Comparison of ENCODE assay signal across 1 cellular context in genomic region chr10:133520193-133520738, GRCh38.
A peak's percentile ranks its signal among the peaks of the same experiment; 100 is the strongest.
TF ChIP-seq lines count a peak whose summit lies in the region.

No MANE protein-coding gene starts in this region.

TF ChIP-seq in K562, 482 proteins besides CTCF, POLR2A, EP300 and RAD21 (continued from another document and continues in another):
- TF ChIP-seq, protein P1, sequence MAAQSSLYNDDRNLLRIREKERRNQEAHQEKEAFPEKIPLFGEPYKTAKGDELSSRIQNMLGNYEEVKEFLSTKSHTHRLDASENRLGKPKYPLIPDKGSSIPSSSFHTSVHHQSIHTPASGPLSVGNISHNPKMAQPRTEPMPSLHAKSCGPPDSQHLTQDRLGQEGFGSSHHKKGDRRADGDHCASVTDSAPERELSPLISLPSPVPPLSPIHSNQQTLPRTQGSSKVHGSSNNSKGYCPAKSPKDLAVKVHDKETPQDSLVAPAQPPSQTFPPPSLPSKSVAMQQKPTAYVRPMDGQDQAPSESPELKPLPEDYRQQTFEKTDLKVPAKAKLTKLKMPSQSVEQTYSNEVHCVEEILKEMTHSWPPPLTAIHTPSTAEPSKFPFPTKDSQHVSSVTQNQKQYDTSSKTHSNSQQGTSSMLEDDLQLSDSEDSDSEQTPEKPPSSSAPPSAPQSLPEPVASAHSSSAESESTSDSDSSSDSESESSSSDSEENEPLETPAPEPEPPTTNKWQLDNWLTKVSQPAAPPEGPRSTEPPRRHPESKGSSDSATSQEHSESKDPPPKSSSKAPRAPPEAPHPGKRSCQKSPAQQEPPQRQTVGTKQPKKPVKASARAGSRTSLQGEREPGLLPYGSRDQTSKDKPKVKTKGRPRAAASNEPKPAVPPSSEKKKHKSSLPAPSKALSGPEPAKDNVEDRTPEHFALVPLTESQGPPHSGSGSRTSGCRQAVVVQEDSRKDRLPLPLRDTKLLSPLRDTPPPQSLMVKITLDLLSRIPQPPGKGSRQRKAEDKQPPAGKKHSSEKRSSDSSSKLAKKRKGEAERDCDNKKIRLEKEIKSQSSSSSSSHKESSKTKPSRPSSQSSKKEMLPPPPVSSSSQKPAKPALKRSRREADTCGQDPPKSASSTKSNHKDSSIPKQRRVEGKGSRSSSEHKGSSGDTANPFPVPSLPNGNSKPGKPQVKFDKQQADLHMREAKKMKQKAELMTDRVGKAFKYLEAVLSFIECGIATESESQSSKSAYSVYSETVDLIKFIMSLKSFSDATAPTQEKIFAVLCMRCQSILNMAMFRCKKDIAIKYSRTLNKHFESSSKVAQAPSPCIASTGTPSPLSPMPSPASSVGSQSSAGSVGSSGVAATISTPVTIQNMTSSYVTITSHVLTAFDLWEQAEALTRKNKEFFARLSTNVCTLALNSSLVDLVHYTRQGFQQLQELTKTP (IDR thresholded peaks at IDR 0.05; ENCODE audit: low read depth in 1 of 2, partially characterized antibody in 2 of 2) = no peak
- no peak for TF ChIP-seq NR2C2 (CRISPR knock-in tag; IDR thresholded peaks at IDR 0.05)
- TF ChIP-seq NR2C2 (tag; IDR thresholded peaks at IDR 0.05) = peak; percentile 80
- TF ChIP-seq DIDO1 (tag; IDR thresholded peaks at IDR 0.05; ENCODE audit: low read depth) = no peak
- TF ChIP-seq POLR2B (IDR thresholded peaks at IDR 0.05; ENCODE audit: low read depth, partially characterized antibody) = no peak
- no peak for TF ChIP-seq PRPF4 (IDR thresholded peaks at IDR 0.05; ENCODE audit: insufficient read depth, low read depth, low read length, poor library complexity, severe bottlenecking)
- TF ChIP-seq RBM39 (optimal IDR thresholded peaks at IDR 0.05; ENCODE audit: low read depth, low read length) = no peak
- no peak for TF ChIP-seq FOXJ3 (CRISPR knock-in tag; IDR thresholded peaks at IDR 0.05)
- no peak for TF ChIP-seq ZNF780A (CRISPR knock-in tag; IDR thresholded peaks at IDR 0.05)
- no peak for TF ChIP-seq IRF9 (tag; IDR thresholded peaks at IDR 0.05)
- no peak for TF ChIP-seq ZNF431 (CRISPR knock-in tag; IDR thresholded peaks at IDR 0.05)
- no peak for TF ChIP-seq TSHZ1 (CRISPR knock-in tag; IDR thresholded peaks at IDR 0.05)
- TF ChIP-seq, protein P2, sequence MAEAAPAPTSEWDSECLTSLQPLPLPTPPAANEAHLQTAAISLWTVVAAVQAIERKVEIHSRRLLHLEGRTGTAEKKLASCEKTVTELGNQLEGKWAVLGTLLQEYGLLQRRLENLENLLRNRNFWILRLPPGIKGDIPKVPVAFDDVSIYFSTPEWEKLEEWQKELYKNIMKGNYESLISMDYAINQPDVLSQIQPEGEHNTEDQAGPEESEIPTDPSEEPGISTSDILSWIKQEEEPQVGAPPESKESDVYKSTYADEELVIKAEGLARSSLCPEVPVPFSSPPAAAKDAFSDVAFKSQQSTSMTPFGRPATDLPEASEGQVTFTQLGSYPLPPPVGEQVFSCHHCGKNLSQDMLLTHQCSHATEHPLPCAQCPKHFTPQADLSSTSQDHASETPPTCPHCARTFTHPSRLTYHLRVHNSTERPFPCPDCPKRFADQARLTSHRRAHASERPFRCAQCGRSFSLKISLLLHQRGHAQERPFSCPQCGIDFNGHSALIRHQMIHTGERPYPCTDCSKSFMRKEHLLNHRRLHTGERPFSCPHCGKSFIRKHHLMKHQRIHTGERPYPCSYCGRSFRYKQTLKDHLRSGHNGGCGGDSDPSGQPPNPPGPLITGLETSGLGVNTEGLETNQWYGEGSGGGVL (CRISPR knock-in tag; IDR thresholded peaks at IDR 0.05) = no peak
- no peak for TF ChIP-seq CGGBP1 (CRISPR knock-in tag; IDR thresholded peaks at IDR 0.05)
- no peak; the same call in 1 of the 2 replicates for TF ChIP-seq TCF7 (IDR thresholded peaks at IDR 0.05; ENCODE audit: borderline replicate concordance)
- TF ChIP-seq FOXM1 (IDR thresholded peaks at IDR 0.05; ENCODE audit: low read depth) = no peak
- TF ChIP-seq FOXM1 (CRISPR knock-in tag; IDR thresholded peaks at IDR 0.05; ENCODE audit: low read depth) = no peak
- no peak for TF ChIP-seq XRCC3 (IDR thresholded peaks at IDR 0.05)
- no peak for TF ChIP-seq SP2 (IDR thresholded peaks at IDR 0.05; ENCODE audit: extremely low read depth, low read depth, low read length, poor library complexity, severe bottlenecking)
- TF ChIP-seq, protein P3, sequence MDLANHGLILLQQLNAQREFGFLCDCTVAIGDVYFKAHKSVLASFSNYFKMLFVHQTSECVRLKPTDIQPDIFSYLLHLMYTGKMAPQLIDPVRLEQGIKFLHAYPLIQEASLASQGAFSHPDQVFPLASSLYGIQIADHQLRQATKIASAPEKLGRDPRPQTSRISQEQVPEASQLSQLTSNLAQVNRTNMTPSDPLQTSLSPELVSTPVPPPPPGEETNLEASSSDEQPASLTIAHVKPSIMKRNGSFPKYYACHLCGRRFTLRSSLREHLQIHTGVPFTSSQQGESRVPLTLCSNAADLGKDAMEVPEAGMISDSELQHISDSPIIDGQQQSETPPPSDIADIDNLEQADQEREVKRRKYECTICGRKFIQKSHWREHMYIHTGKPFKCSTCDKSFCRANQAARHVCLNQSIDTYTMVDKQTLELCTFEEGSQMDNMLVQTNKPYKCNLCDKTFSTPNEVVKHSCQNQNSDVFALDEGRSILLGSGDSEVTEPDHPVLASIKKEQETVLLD (IDR thresholded peaks at IDR 0.05) = no peak
- no peak for TF ChIP-seq NCOA2 (IDR thresholded peaks at IDR 0.05; ENCODE audit: partially characterized antibody in 2 of 2)
- peak; percentile 76; the same call in 1 of the 2 replicates for TF ChIP-seq XRCC5 (IDR thresholded peaks at IDR 0.05; ENCODE audit: low read depth, low read length)
- TF ChIP-seq U2AF1 (optimal IDR thresholded peaks at IDR 0.05; ENCODE audit: low read depth, low read length) = no peak
- peak; percentile 35 for TF ChIP-seq VEZF1 (CRISPR knock-in tag; IDR thresholded peaks at IDR 0.05)
- TF ChIP-seq BDP1 (IDR thresholded peaks at IDR 0.05; ENCODE audit: insufficient read depth, insufficient read length) = no peak
- TF ChIP-seq MTA3 (IDR thresholded peaks at IDR 0.05; ENCODE audit: borderline replicate concordance) = peak; percentile 83; the same call in 1 of the 2 replicates
- no peak for TF ChIP-seq ZNF324 (CRISPR knock-in tag; IDR thresholded peaks at IDR 0.05)
- TF ChIP-seq LEF1 (IDR thresholded peaks at IDR 0.05) = no peak
- no peak for TF ChIP-seq NR0B1 (IDR thresholded peaks at IDR 0.05; ENCODE audit: partially characterized antibody)
- TF ChIP-seq ZNF408 (CRISPR knock-in tag; IDR thresholded peaks at IDR 0.05; ENCODE audit: low read depth) = no peak
- TF ChIP-seq PHF20 (IDR thresholded peaks at IDR 0.05; ENCODE audit: partially characterized antibody) = peak; percentile 83
- peak; percentile 92 for TF ChIP-seq ZBTB1 (CRISPR knock-in tag; IDR thresholded peaks at IDR 0.05; ENCODE audit: borderline replicate concordance, low read depth)
- no peak for TF ChIP-seq FOS (IDR thresholded peaks at IDR 0.05; ENCODE audit: extremely low read depth, insufficient read length)
- TF ChIP-seq ZNF24 (IDR thresholded peaks at IDR 0.05) = no peak
- TF ChIP-seq MCM7 (IDR thresholded peaks at IDR 0.05) = no peak
- no peak for TF ChIP-seq KLF13 (tag; IDR thresholded peaks at IDR 0.05; ENCODE audit: borderline replicate concordance, low read depth)
- TF ChIP-seq ZNF740 (CRISPR knock-in tag; IDR thresholded peaks at IDR 0.05) = no peak
- TF ChIP-seq ZNF740 (tag; IDR thresholded peaks at IDR 0.05) = no peak
- no peak for TF ChIP-seq FOXA1 (IDR thresholded peaks at IDR 0.05; ENCODE audit: borderline replicate concordance)
- no peak for TF ChIP-seq CBX2 (IDR thresholded peaks at IDR 0.05; ENCODE audit: insufficient read depth, low read length, poor library complexity, severe bottlenecking)
- no peak for TF ChIP-seq TBL1XR1 (IDR thresholded peaks at IDR 0.05; ENCODE audit: low read length in 2 of 2)
- TF ChIP-seq RUNX1 (IDR thresholded peaks at IDR 0.05; ENCODE audit: low read depth) = no peak
- TF ChIP-seq ZNF785 (CRISPR knock-in tag; IDR thresholded peaks at IDR 0.05) = no peak
- TF ChIP-seq, protein P4, sequence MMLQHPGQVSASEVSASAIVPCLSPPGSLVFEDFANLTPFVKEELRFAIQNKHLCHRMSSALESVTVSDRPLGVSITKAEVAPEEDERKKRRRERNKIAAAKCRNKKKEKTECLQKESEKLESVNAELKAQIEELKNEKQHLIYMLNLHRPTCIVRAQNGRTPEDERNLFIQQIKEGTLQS (IDR thresholded peaks at IDR 0.05) = no peak
- TF ChIP-seq, protein P4 (CRISPR knock-in tag; conservative IDR thresholded peaks at IDR 0.05) = 0 out of 2 replicates have a peak, but pooled peaks have one; percentile 15
- TF ChIP-seq ZNF507 (tag; conservative IDR thresholded peaks at IDR 0.05) = no peak
- TF ChIP-seq ELF4 (CRISPR knock-in tag; IDR thresholded peaks at IDR 0.05) = peak; percentile 75
- TF ChIP-seq NFRKB (IDR thresholded peaks at IDR 0.05; ENCODE audit: low read depth) = peak; percentile 58; the same call in 1 of the 2 replicates
- no peak for TF ChIP-seq ZNF668 (CRISPR knock-in tag; IDR thresholded peaks at IDR 0.05)
- TF ChIP-seq SAFB (IDR thresholded peaks at IDR 0.05; ENCODE audit: borderline replicate concordance, low read depth, low read length) = no peak
- no peak for TF ChIP-seq RHOXF2B (CRISPR knock-in tag; conservative IDR thresholded peaks at IDR 0.05)
- TF ChIP-seq DMBX1 (CRISPR knock-in tag; IDR thresholded peaks at IDR 0.05; ENCODE audit: borderline replicate concordance) = peak; percentile 69; the same call in 1 of the 2 replicates
- TF ChIP-seq ZFPM2 (CRISPR knock-in tag; IDR thresholded peaks at IDR 0.05) = no peak
- no peak for TF ChIP-seq ZNF75A (CRISPR knock-in tag; IDR thresholded peaks at IDR 0.05)
- peak; percentile 69 to 89 for TF ChIP-seq MAZ (CRISPR knock-in tag; conservative IDR thresholded peaks at IDR 0.05 in 1 of 2, IDR thresholded peaks at IDR 0.05 in 1 of 2)
- TF ChIP-seq ZNF589 (CRISPR knock-in tag; IDR thresholded peaks at IDR 0.05; ENCODE audit: low read depth) = no peak
- TF ChIP-seq U2AF2 (optimal IDR thresholded peaks at IDR 0.05; ENCODE audit: low read depth, low read length) = no peak
